In the genomic region with DNA sequence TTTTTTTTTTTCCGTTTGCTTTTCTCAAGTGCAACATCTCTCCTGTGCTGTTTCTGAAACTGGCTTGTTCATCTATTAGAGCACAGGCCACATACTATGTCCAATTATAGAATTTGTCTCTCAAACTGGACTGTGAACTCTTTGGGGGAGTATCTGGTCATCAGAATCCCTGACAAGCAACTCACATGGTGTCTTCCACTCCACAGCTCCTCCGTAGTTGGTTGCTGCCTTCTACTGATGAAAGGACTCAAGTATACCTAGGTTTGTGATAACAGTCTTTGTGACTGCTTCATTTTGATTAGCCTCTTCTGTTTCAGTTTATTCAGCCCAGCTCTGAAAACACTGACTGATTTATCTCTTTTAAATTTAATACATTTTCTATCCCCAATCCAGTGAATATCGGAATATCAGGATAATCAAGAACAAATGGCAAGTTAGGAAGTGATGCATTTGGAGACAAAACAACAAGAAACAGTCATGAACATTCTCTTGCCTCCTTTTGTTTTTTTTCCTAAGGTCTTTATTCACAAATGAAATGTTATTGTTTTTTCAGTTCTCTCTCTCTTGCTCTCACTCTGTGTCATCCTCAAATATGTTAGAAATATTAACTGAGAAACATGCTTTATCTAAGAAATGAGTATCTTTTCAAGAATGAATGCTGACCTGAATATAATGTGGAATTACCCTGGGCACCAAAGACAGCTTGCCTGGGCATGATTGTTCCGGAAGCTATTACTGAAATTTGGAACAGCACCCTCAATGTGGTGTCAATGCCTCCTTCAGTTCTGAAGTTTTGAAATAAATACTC, we compare ENCODE assay signal across 13 cellular contexts. TPM values are rescaled to one million over a fixed set of nuclear protein-coding genes. Genes with fewer than 3 reads are reported as not detected.
DNase-seq lines count a peak whose midpoint lies in the region; ATAC-seq and TF ChIP-seq lines count a peak whose summit lies in the region.
"Had no signal": no experiment of that assay in that cellular context is flagged by ENCODE, and none has a peak within 500 bp of the region (broad histone marks: within the 10 kb centered on the region; RNA-seq: fewer than 3 reads in every experiment).

No MANE protein-coding gene starts in this region.

- no peaks in the 10 kb centered on the region for H3K4me1 Mint-ChIP-seq in T-helper 2 cell treated with Interferon-gamma antibody and Interleukin-4, amounts not matched to agents 5 μg/mL and 100 μg/mL, for 36 hours (ENCODE audit: low read depth)
- H3K4me1 Mint-ChIP-seq: activated T-helper 17 cell treated with anti-CD3 and anti-CD28 coated beads, Interleukin-2, amount 50 U/mL, for 72 hours had no signal

- peak overlapping the region; percentile 32 for H3K4me3 ChIP-seq in left ventricle myocardium inferior
- H3K4me3 ChIP-seq in stomach = no peak overlapping the region
- H3K4me3 ChIP-seq in testis = no peak overlapping the region

- TF ChIP-seq POLR2A in stomach (IDR thresholded peaks at IDR 0.05) = no peak
- TF ChIP-seq POLR2A in testis (IDR thresholded peaks at IDR 0.05) = no peak

- DNase-seq in amniotic epithelial cell (ENCODE audit: low read depth) = peak; percentile 23
- DNase-seq in left ventricle myocardium inferior = no peak
- no peak for DNase-seq in stomach
- DNase-seq in SW480 (ENCODE audit: low spot score) = no peak
- DNase-seq in T-helper 2 cell treated with Interferon-gamma antibody and Interleukin-4, amounts not matched to agents 5 μg/mL and 100 μg/mL, for 36 hours (ENCODE audit: low spot score) = no peak
- DNase-seq in substantia nigra (lab: John Stamatoyannopoulos, UW) = no peak
- no peak for DNase-seq in testis
- DNase-seq: CD4-positive, alpha-beta T cell; NCI-H1694 treated with DMSO at 0.1 percent for 48 hours; stimulated activated CD4-positive, alpha-beta T cell treated with anti-CD3 and anti-CD28 coated beads, Interleukin-15, amount 100 ng/mL, for 24 hours; WERI-Rb-1 had no signal

- no peaks in the 10 kb centered on the region for H3K36me3 ChIP-seq in left ventricle myocardium inferior
- H3K36me3 ChIP-seq in stomach = no peaks in the 10 kb centered on the region
- H3K36me3 ChIP-seq in testis (ENCODE audit: low read depth, missing control alignments) = no peaks in the 10 kb centered on the region
- H3K36me3 ChIP-seq: WERI-Rb-1 had no signal

- H3K9me3 Mint-ChIP-seq in T-helper 2 cell treated with Interferon-gamma antibody and Interleukin-4, amounts not matched to agents 5 μg/mL and 100 μg/mL, for 36 hours = no peaks in the 10 kb centered on the region
- H3K9me3 Mint-ChIP-seq: activated T-helper 17 cell treated with anti-CD3 and anti-CD28 coated beads, Interleukin-2, amount 50 U/mL, for 72 hours; CD4-positive, alpha-beta T cell had no signal

- TF ChIP-seq EP300 in stomach (IDR thresholded peaks at IDR 0.05) = no peak

- no peak overlapping the region for H3K27ac Mint-ChIP-seq in T-helper 2 cell treated with Interferon-gamma antibody and Interleukin-4, amounts not matched to agents 5 μg/mL and 100 μg/mL, for 36 hours
- H3K27ac Mint-ChIP-seq: activated T-helper 17 cell treated with anti-CD3 and anti-CD28 coated beads, Interleukin-2, amount 50 U/mL, for 72 hours; CD4-positive, alpha-beta T cell had no signal

- TF ChIP-seq CTCF in left ventricle myocardium inferior (IDR thresholded peaks at IDR 0.05; ENCODE audit: borderline replicate concordance) = no peak
- no peak for TF ChIP-seq CTCF in stomach (IDR thresholded peaks at IDR 0.05)
- TF ChIP-seq CTCF in testis (IDR thresholded peaks at IDR 0.05) = no peak

- intact Hi-C loops in left ventricle myocardium inferior (cut with micrococcal nuclease) = no loop called here
- intact Hi-C loops in stomach (cut with DNase I; ENCODE audit: low total_unique reads) = no loop called here
- intact Hi-C loops in testis (cut with DNase I; ENCODE audit: low total_unique reads) = no loop called here

- no peaks in the 10 kb centered on the region for H3K9me3 ChIP-seq in left ventricle myocardium inferior (replicated peaks)
- H3K9me3 ChIP-seq in stomach = no peaks in the 10 kb centered on the region
- H3K9me3 ChIP-seq in testis = no peaks in the 10 kb centered on the region

- H3K27ac ChIP-seq in left ventricle myocardium inferior (replicated peaks) (peak overlapping the region; percentile 69), stomach (peak overlapping the region in 3 of 5 donors; percentile 3 to 44 (median 32)), substantia nigra (ENCODE audit: low read depth, low read length, poor library complexity, severe bottlenecking) (no peak overlapping the region), testis (peak overlapping the region in 1 of 2 donors; percentile 57)
- H3K27ac ChIP-seq: WERI-Rb-1 had no signal

- ATAC-seq in GM18870 (IDR thresholded peaks at IDR 0.05; ENCODE audit: unreplicated experiment) = peak; percentile 67
- ATAC-seq: activated T-helper 17 cell treated with anti-CD3 and anti-CD28 coated beads, Interleukin-2, amount 50 U/mL, for 72 hours had no signal

- H3K4me1 ChIP-seq in left ventricle myocardium inferior (peaks cover 87% of the 10 kb centered on the region), stomach (peaks cover 7 to 36% (median 22%) of the 10 kb centered on the region in 4 donors), testis (peaks cover 20% of the 10 kb centered on the region)

- no peak overlapping the region for H3K4me3 Mint-ChIP-seq in T-helper 2 cell treated with Interferon-gamma antibody and Interleukin-4, amounts not matched to agents 5 μg/mL and 100 μg/mL, for 36 hours
- H3K4me3 Mint-ChIP-seq: activated T-helper 17 cell treated with anti-CD3 and anti-CD28 coated beads, Interleukin-2, amount 50 U/mL, for 72 hours; CD4-positive, alpha-beta T cell had no signal

- 74 to 85% (median 78%) methylated on average over 3 to 4 of the region's 4 CpGs for WGBS in stomach, 5 donors
- 54 to 63% methylated on average over 4 of the region's 4 CpGs for WGBS in testis, 2 donors

- H3K36me3 Mint-ChIP-seq in T-helper 2 cell treated with Interferon-gamma antibody and Interleukin-4, amounts not matched to agents 5 μg/mL and 100 μg/mL, for 36 hours (ENCODE audit: low read depth) = no peaks in the 10 kb centered on the region

- no peaks in the 10 kb centered on the region for H3K27me3 Mint-ChIP-seq in T-helper 2 cell treated with Interferon-gamma antibody and Interleukin-4, amounts not matched to agents 5 μg/mL and 100 μg/mL, for 36 hours (ENCODE audit: low read depth)
- H3K27me3 Mint-ChIP-seq: activated T-helper 17 cell treated with anti-CD3 and anti-CD28 coated beads, Interleukin-2, amount 50 U/mL, for 72 hours; CD4-positive, alpha-beta T cell had no signal

- H3K27me3 ChIP-seq in left ventricle myocardium inferior (ENCODE audit: low read depth) (no peaks in the 10 kb centered on the region), stomach (no peaks in the 10 kb centered on the region), testis (no peaks in the 10 kb centered on the region)

RNA-seq across cellular contexts. Expression of gene RBMS3, which starts 51.2 kb away (rescaled TPM):
- total RNA-seq in left ventricle myocardium inferior = 25.3 TPM
- total RNA-seq in stomach = 100 to 1,000 TPM in 1 of 5 donors, 10 to 100 TPM in 3, 1 to 10 TPM in 1; 8.4 to 103 (median 32.1) TPM
- 1 to 10 TPM; 2.0 to 3.8 (median 3.7) TPM for polyA plus RNA-seq in stomach
- 10 to 100 TPM; 19.7 to 36.2 TPM for total RNA-seq in testis
- 5.6 TPM for polyA plus RNA-seq in testis (ENCODE audit: insufficient read depth, low read depth, low replicate concordance)
